ENCODE assay signal across 9 cellular contexts in the genomic region with DNA sequence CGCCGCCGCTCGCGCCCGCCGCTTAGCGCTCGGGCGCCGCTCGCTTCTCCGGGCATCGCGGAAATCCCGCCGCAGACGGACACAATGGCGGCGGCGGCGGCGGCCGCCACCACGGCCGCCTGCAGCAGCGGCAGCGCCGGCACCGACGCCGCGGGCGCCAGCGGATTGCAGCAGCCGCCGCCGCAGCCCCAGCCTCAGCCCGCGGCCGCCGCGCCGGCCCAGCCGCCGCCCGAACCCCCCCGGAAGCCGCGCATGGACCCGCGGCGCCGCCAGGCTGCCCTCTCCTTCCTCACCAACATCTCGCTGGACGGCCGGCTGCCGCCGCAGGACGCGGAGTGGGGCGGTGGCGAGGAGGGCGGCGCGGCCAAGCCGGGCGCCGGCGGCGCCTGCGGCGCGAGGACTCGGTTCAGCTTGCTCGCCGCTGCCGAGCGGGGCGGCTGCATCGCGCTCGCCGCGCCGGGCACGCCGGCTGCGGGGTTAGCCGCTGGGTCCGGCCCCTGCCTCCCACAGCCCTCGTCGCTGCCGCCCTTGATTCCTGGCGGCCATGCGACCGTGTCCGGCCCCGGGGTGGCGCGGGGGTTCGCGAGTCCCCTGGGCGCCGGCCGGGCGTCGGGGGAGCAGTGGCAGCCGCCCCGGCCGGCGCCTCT. TPM values are rescaled to one million over a fixed set of nuclear protein-coding genes. Genes with fewer than 3 reads are reported as not detected.
DNase-seq lines count a peak whose midpoint lies in the region; ATAC-seq and TF ChIP-seq lines count a peak whose summit lies in the region.
"Had no signal": no experiment of that assay in that cellular context is flagged by ENCODE, and none has a peak within 500 bp of the region (broad histone marks: within the 10 kb centered on the region; RNA-seq: fewer than 3 reads in every experiment).

No MANE protein-coding gene starts in this region.

- peak overlapping the region; percentile 62 for H3K4me3 ChIP-seq in hepatocyte
- H3K4me3 ChIP-seq in sigmoid colon = peak overlapping the region; percentile 32 to 76 (median 66)

- H3K27ac ChIP-seq in hepatocyte (peak overlapping the region; percentile 4), sigmoid colon (peak overlapping the region; percentile 61 to 79 (median 72))

- WGBS in hepatocyte (ENCODE audit: low lambda C conversion rate, missing lambda C conversion rate) = 1% methylated on average over 56 of the region's 112 CpGs
- 0 to 1% methylated on average over 112 of the region's 112 CpGs for WGBS in sigmoid colon, 2 donors

- peaks cover 39% of the 10 kb centered on the region for H3K79me2 ChIP-seq in hepatocyte

- intact Hi-C loops in sigmoid colon (cut with DNase I) = loop anchor here (1.0 to 10.0 kb wide), 4 partner anchors 91 to 366 kb away; partner anchors contain the start of genes RBBP8 and RMC1

- H3K27me3 Mint-ChIP-seq in activated naive CD4-positive, alpha-beta T cell treated with anti-CD3 and anti-CD28 coated beads, Interleukin-2, amount 10 ng/mL, durations not matched to agents 7 days and 5 days = peaks cover 59% of the 10 kb centered on the region
- H3K27me3 Mint-ChIP-seq in type B pancreatic cell = peaks cover 42% of the 10 kb centered on the region

- ATAC-seq in GM19351 (IDR thresholded peaks at IDR 0.05; ENCODE audit: unreplicated experiment) = peak; percentile 19
- ATAC-seq in GM18873 (IDR thresholded peaks at IDR 0.05; ENCODE audit: low FRiP score, unreplicated experiment) = no peak

- no peak for TF ChIP-seq EP300 in sigmoid colon (IDR thresholded peaks at IDR 0.05)

- CTCF ChIA-PET in activated naive CD4-positive, alpha-beta T cell treated with anti-CD3 and anti-CD28 coated beads, Interleukin-2, amount 10 ng/mL, durations not matched to agents 7 days and 5 days (lab: Charles Lee) = interaction anchor here (1.4 to 7.7 kb wide), 3 partner anchors 222 to 276 kb away, joined by 3 to 87 read pairs (median 12); no protein-coding TSS in a partner anchor

- no peaks in the 10 kb centered on the region for H3K36me3 Mint-ChIP-seq in activated naive CD4-positive, alpha-beta T cell treated with anti-CD3 and anti-CD28 coated beads, Interleukin-2, amount 10 ng/mL, durations not matched to agents 7 days and 5 days
- H3K36me3 Mint-ChIP-seq in type B pancreatic cell = no peaks in the 10 kb centered on the region
- H3K36me3 Mint-ChIP-seq: IgD-negative memory B cell had no signal

- H3K36me3 ChIP-seq in hepatocyte (replicated peaks; ENCODE audit: insufficient read depth, low read depth) = no peaks in the 10 kb centered on the region
- H3K36me3 ChIP-seq in sigmoid colon = no peaks in the 10 kb centered on the region

- peak overlapping the region; percentile 30 for H2AFZ ChIP-seq in hepatocyte

- no peak for TF ChIP-seq POLR2A in sigmoid colon (IDR thresholded peaks at IDR 0.05)

- H3K27ac Mint-ChIP-seq in activated naive CD4-positive, alpha-beta T cell treated with anti-CD3 and anti-CD28 coated beads, Interleukin-2, amount 10 ng/mL, durations not matched to agents 7 days and 5 days = no peak overlapping the region
- H3K27ac Mint-ChIP-seq in type B pancreatic cell = no peak overlapping the region

- DNase-seq in CD1c-positive myeloid dendritic cell (ENCODE audit: extremely low spot score) (peak; percentile 43), LoVo (ENCODE audit: low spot score) (peak; percentile 20), hepatocyte (ENCODE audit: low spot score) (peak; percentile 64), sigmoid colon (no peak), type B pancreatic cell (ENCODE audit: extremely low spot score, unreplicated experiment) (no peak)
- DNase-seq in activated naive CD4-positive, alpha-beta T cell treated with anti-CD3 and anti-CD28 coated beads, Interleukin-2, amount 10 ng/mL, durations not matched to agents 7 days and 5 days = peak; percentile 50

- H3K9me2 ChIP-seq in hepatocyte (replicated peaks; ENCODE audit: insufficient read depth) = no peaks in the 10 kb centered on the region

- H3K9me3 ChIP-seq in hepatocyte (ENCODE audit: low read depth) (no peaks in the 10 kb centered on the region), sigmoid colon (no peaks in the 10 kb centered on the region)

- no peaks in the 10 kb centered on the region for H4K20me1 ChIP-seq in hepatocyte (ENCODE audit: insufficient read depth, poor library complexity, severe bottlenecking)

- H3K4me2 ChIP-seq in hepatocyte = peak overlapping the region; percentile 96

- H3K4me3 Mint-ChIP-seq in activated naive CD4-positive, alpha-beta T cell treated with anti-CD3 and anti-CD28 coated beads, Interleukin-2, amount 10 ng/mL, durations not matched to agents 7 days and 5 days = peak overlapping the region; percentile 62
- H3K4me3 Mint-ChIP-seq in type B pancreatic cell = no peak overlapping the region

- H3K4me1 ChIP-seq in hepatocyte (ENCODE audit: insufficient read depth) = peaks cover 30% of the 10 kb centered on the region
- H3K4me1 ChIP-seq in sigmoid colon = peaks cover 0 to 26% (median 21%) of the 10 kb centered on the region in 4 donors

- H3K27me3 ChIP-seq in hepatocyte = no peaks in the 10 kb centered on the region
- peaks cover 0 to 12% (median 0%) of the 10 kb centered on the region in 3 donors for H3K27me3 ChIP-seq in sigmoid colon

- TF ChIP-seq CTCF in hepatocyte (IDR thresholded peaks at IDR 0.05; ENCODE audit: poor library complexity) (no peak), sigmoid colon (IDR thresholded peaks at IDR 0.05) (no peak), type B pancreatic cell (conservative IDR thresholded peaks at IDR 0.05) (no peak)

- peaks cover 33% of the 10 kb centered on the region for H3K4me1 Mint-ChIP-seq in activated naive CD4-positive, alpha-beta T cell treated with anti-CD3 and anti-CD28 coated beads, Interleukin-2, amount 10 ng/mL, durations not matched to agents 7 days and 5 days
- H3K4me1 Mint-ChIP-seq in type B pancreatic cell (ENCODE audit: unreplicated experiment) = peaks cover 36% of the 10 kb centered on the region

- no peaks in the 10 kb centered on the region for H3K9me3 Mint-ChIP-seq in activated naive CD4-positive, alpha-beta T cell treated with anti-CD3 and anti-CD28 coated beads, Interleukin-2, amount 10 ng/mL, durations not matched to agents 7 days and 5 days
- no peaks in the 10 kb centered on the region for H3K9me3 Mint-ChIP-seq in type B pancreatic cell
- H3K9me3 Mint-ChIP-seq: IgD-negative memory B cell had no signal

RNA-seq across cellular contexts. Expression of gene CABLES1, which starts 0.5 kb away (rescaled TPM):
- 6.9 and 7.2 TPM in 2 replicates for total RNA-seq in hepatocyte
- 10.8 TPM in 2 replicates for polyA plus RNA-seq in hepatocyte
- total RNA-seq in sigmoid colon = 1 to 10 TPM; 1.9 to 4.3 (median 3.8) TPM
- 1 to 10 TPM; 3.5 to 7.2 (median 5.1) TPM for polyA plus RNA-seq in sigmoid colon
- total RNA-seq in type B pancreatic cell (ENCODE audit: low replicate concordance) = 11.4 and 31.1 TPM in 2 replicates

Comparison
In these comparisons a context has a peak if more than half of its experiments do, and no peak if none do; other contexts are left out.
1. DNase-seq: peak in CD1c-positive myeloid dendritic cell (single experiment), LoVo (single experiment), activated naive CD4-positive, alpha-beta T cell treated with anti-CD3 and anti-CD28 coated beads, Interleukin-2, amount 10 ng/mL, durations not matched to agents 7 days and 5 days (single experiment) and hepatocyte (single experiment); none in sigmoid colon (single experiment) and type B pancreatic cell (single experiment).